In genomic region chr19:12953456-12954149, GRCh38 we compare ENCODE assay signal across 10 cellular contexts. TPM values are rescaled to one million over a fixed set of nuclear protein-coding genes. Genes with fewer than 3 reads are reported as not detected.
DNase-seq lines count a peak whose midpoint lies in the region; ATAC-seq lines count a peak whose summit lies in the region.
"Had no signal": no experiment of that assay in that cellular context is flagged by ENCODE, and none has a peak within 500 bp of the region (broad histone marks: within the 10 kb centered on the region; RNA-seq: fewer than 3 reads in every experiment).

No MANE protein-coding gene starts in this region.

- no peak overlapping the region for H3K4me3 Mint-ChIP-seq in activated CD4-positive, alpha-beta T cell treated with anti-CD3 and anti-CD28 coated beads, Interleukin-2, amount 10 ng/mL, durations not matched to agents 7 days and 5 days
- no peak overlapping the region for H3K4me3 Mint-ChIP-seq in stimulated activated naive B cell treated with anti-CD40 and anti-IgM and Interleukin-4, amounts not matched to agents 10 μg/mL and 1 μg/mL and 100 μg/mL, for 72 hours

- CTCF ChIA-PET in activated CD4-positive, alpha-beta T cell treated with anti-CD3 and anti-CD28 coated beads, Interleukin-2, amount 10 ng/mL, durations not matched to agents 7 days and 5 days (lab: Charles Lee): interaction anchor here (0.5 to 4.4 kb wide), 3 partner anchors 12 to 69 kb away, joined by 4 to 32 read pairs (median 4); no protein-coding TSS in a partner anchor

- H3K4me3 ChIP-seq in NT2/D1 (ENCODE audit: insufficient read length, low read depth) (no peak overlapping the region), esophagus (ENCODE audit: low read depth in 1 of 2, low read length in 2 of 2) (no peak overlapping the region)
- H3K4me3 ChIP-seq: PC-9 had no signal

- H3K27me3 Mint-ChIP-seq in activated CD4-positive, alpha-beta T cell treated with anti-CD3 and anti-CD28 coated beads, Interleukin-2, amount 10 ng/mL, durations not matched to agents 7 days and 5 days: no peaks in the 10 kb centered on the region
- no peaks in the 10 kb centered on the region for H3K27me3 Mint-ChIP-seq in stimulated activated naive B cell treated with anti-CD40 and anti-IgM and Interleukin-4, amounts not matched to agents 10 μg/mL and 1 μg/mL and 100 μg/mL, for 72 hours

- ATAC-seq in stimulated activated naive B cell treated with anti-CD40 and anti-IgM and Interleukin-4, amounts not matched to agents 10 μg/mL and 1 μg/mL and 100 μg/mL, for 72 hours (replicated peaks): peak in 1 of 2 donors; percentile 14
- no peak for ATAC-seq in HG02852 (IDR thresholded peaks at IDR 0.05; ENCODE audit: unreplicated experiment)
- ATAC-seq: left lobe of liver had no signal

- peaks cover 44% of the 10 kb centered on the region for H3K4me1 Mint-ChIP-seq in activated CD4-positive, alpha-beta T cell treated with anti-CD3 and anti-CD28 coated beads, Interleukin-2, amount 10 ng/mL, durations not matched to agents 7 days and 5 days
- H3K4me1 Mint-ChIP-seq in stimulated activated naive B cell treated with anti-CD40 and anti-IgM and Interleukin-4, amounts not matched to agents 10 μg/mL and 1 μg/mL and 100 μg/mL, for 72 hours: peaks cover 38 to 54% of the 10 kb centered on the region in 2 donors

- POLR2A ChIA-PET in activated CD4-positive, alpha-beta T cell treated with anti-CD3 and anti-CD28 coated beads, Interleukin-2, amount 10 ng/mL, durations not matched to agents 7 days and 5 days (lab: Charles Lee): interaction anchor here (0.8 kb wide), 1 partner anchor 161 kb away, joined by 10 read pairs; no protein-coding TSS in a partner anchor

- WGBS in esophagus, 2 donors: 59 to 60% methylated on average over 7 of the region's 7 CpGs

- no peaks in the 10 kb centered on the region for H3K27me3 ChIP-seq in NT2/D1 (ENCODE audit: insufficient read depth, insufficient read length)
- no peaks in the 10 kb centered on the region for H3K27me3 ChIP-seq in esophagus (ENCODE audit: control insufficient read depth in 1 of 2, insufficient read depth in 2 of 2, low read length in 2 of 2)

- H3K36me3 Mint-ChIP-seq in activated CD4-positive, alpha-beta T cell treated with anti-CD3 and anti-CD28 coated beads, Interleukin-2, amount 10 ng/mL, durations not matched to agents 7 days and 5 days (ENCODE audit: low read depth): peaks cover 39% of the 10 kb centered on the region
- H3K36me3 Mint-ChIP-seq in stimulated activated naive B cell treated with anti-CD40 and anti-IgM and Interleukin-4, amounts not matched to agents 10 μg/mL and 1 μg/mL and 100 μg/mL, for 72 hours: peaks cover 37 to 61% of the 10 kb centered on the region in 2 donors

- peak overlapping the region; percentile 36 for H3K27ac Mint-ChIP-seq in activated CD4-positive, alpha-beta T cell treated with anti-CD3 and anti-CD28 coated beads, Interleukin-2, amount 10 ng/mL, durations not matched to agents 7 days and 5 days
- H3K27ac Mint-ChIP-seq in stimulated activated naive B cell treated with anti-CD40 and anti-IgM and Interleukin-4, amounts not matched to agents 10 μg/mL and 1 μg/mL and 100 μg/mL, for 72 hours: peak overlapping the region; percentile 93

- H3K27ac ChIP-seq in esophagus (ENCODE audit: low read depth in 2 of 2, low read length in 1 of 2): peak overlapping the region; percentile 84 to 91

- no peaks in the 10 kb centered on the region for H3K9me3 ChIP-seq in NT2/D1 (ENCODE audit: insufficient read depth, low read length)
- no peaks in the 10 kb centered on the region for H3K9me3 ChIP-seq in esophagus (ENCODE audit: control insufficient read depth in 2 of 2, insufficient read depth in 1 of 2, low read depth in 1 of 2, low read length in 1 of 2)

- no peaks in the 10 kb centered on the region for H3K9me3 Mint-ChIP-seq in activated CD4-positive, alpha-beta T cell treated with anti-CD3 and anti-CD28 coated beads, Interleukin-2, amount 10 ng/mL, durations not matched to agents 7 days and 5 days
- no peaks in the 10 kb centered on the region for H3K9me3 Mint-ChIP-seq in stimulated activated naive B cell treated with anti-CD40 and anti-IgM and Interleukin-4, amounts not matched to agents 10 μg/mL and 1 μg/mL and 100 μg/mL, for 72 hours

- DNase-seq in activated CD4-positive, alpha-beta T cell treated with anti-CD3 and anti-CD28 coated beads, Interleukin-2, amount 10 ng/mL, durations not matched to agents 7 days and 5 days: no peak
- no peak for DNase-seq in activated CD4-positive, alpha-beta T cell treated with anti-CD3 and anti-CD28 coated beads, Interleukin-2, amount 50 U/mL, for 1 hour
- DNase-seq in NT2/D1 (ENCODE audit: low read depth, low spot score) (no peak), HPDE6-E6E7 (ENCODE audit: extremely low spot score) (no peak), NCI-H1436 treated with DMSO at 0.1 percent for 48 hours (lab: John Stamatoyannopoulos, UW) (no peak)
- no peak for DNase-seq in stimulated activated naive B cell treated with anti-CD40 and anti-IgM and Interleukin-4, amounts not matched to agents 10 μg/mL and 1 μg/mL and 100 μg/mL, for 72 hours
- DNase-seq: PC-9 had no signal

- peak overlapping the region; percentile 10 for H3K9ac ChIP-seq in NT2/D1 (ENCODE audit: insufficient read length, low read depth)

- H3K4me1 ChIP-seq in NT2/D1 (ENCODE audit: insufficient read depth, insufficient read length) (peaks cover 6% of the 10 kb centered on the region), esophagus (ENCODE audit: control insufficient read depth in 2 of 2, insufficient read depth in 2 of 2, low read length in 1 of 2) (peaks cover 4 to 11% of the 10 kb centered on the region in 2 donors)

- H3K36me3 ChIP-seq in NT2/D1 (ENCODE audit: insufficient read depth, insufficient read length, low read length) (peaks cover 70% of the 10 kb centered on the region), esophagus (ENCODE audit: control insufficient read depth in 2 of 2, insufficient read depth in 2 of 2, low read length in 1 of 2) (peaks cover 21 to 30% of the 10 kb centered on the region in 2 donors)

RNA-seq across cellular contexts. Expression of gene GADD45GIP1, which starts 3.4 kb away (rescaled TPM):
- total RNA-seq in activated CD4-positive, alpha-beta T cell treated with anti-CD3 and anti-CD28 coated beads, Interleukin-2, amount 10 ng/mL, durations not matched to agents 7 days and 5 days: 10 to 100 TPM; 14.9 to 16.5 TPM
- 10 to 100 TPM; 53.7 to 57.0 TPM for polyA plus RNA-seq in esophagus

RNA-seq across cellular contexts. Expression of gene RAD23A, which starts 7.9 kb away (rescaled TPM):
- total RNA-seq in activated CD4-positive, alpha-beta T cell treated with anti-CD3 and anti-CD28 coated beads, Interleukin-2, amount 10 ng/mL, durations not matched to agents 7 days and 5 days: 100 to 1,000 TPM; 120 to 131 TPM
- 10 to 100 TPM; 73.9 to 81.0 TPM for polyA plus RNA-seq in esophagus

RNA-seq across cellular contexts. Expression of gene CALR, which starts 15.2 kb away (rescaled TPM):
- total RNA-seq in activated CD4-positive, alpha-beta T cell treated with anti-CD3 and anti-CD28 coated beads, Interleukin-2, amount 10 ng/mL, durations not matched to agents 7 days and 5 days: 100 to 1,000 TPM; 726 to 779 TPM
- 100 to 1,000 TPM; 173 to 361 TPM for polyA plus RNA-seq in esophagus

RNA-seq across cellular contexts. Expression of gene DAND5, which starts 15.8 kb away (rescaled TPM):
- under 1 TPM; 0.15 to 0.20 TPM for total RNA-seq in activated CD4-positive, alpha-beta T cell treated with anti-CD3 and anti-CD28 coated beads, Interleukin-2, amount 10 ng/mL, durations not matched to agents 7 days and 5 days
- polyA plus RNA-seq in esophagus: not detected
- total RNA-seq: left lobe of liver had no signal

RNA-seq across cellular contexts. Expression of gene FARSA, which starts 20.1 kb away (rescaled TPM):
- total RNA-seq in activated CD4-positive, alpha-beta T cell treated with anti-CD3 and anti-CD28 coated beads, Interleukin-2, amount 10 ng/mL, durations not matched to agents 7 days and 5 days: 10 to 100 TPM; 85.7 to 90.6 TPM
- polyA plus RNA-seq in esophagus: 10 to 100 TPM; 29.1 to 49.3 TPM
